In genomic region chr7:150316987-150317386, GRCh38 we compare ENCODE assay signal across 4 cellular contexts. TPM values are rescaled to one million over a fixed set of nuclear protein-coding genes. Genes with fewer than 3 reads are reported as not detected.
"Had no signal": no experiment of that assay in that cellular context is flagged by ENCODE, and none has a peak within 500 bp of the region (broad histone marks: within the 10 kb centered on the region; RNA-seq: fewer than 3 reads in every experiment).

No MANE protein-coding gene starts in this region.

RNA-seq across cellular contexts. Expression of gene LRRC61, which starts 6.2 kb away (rescaled TPM):
- total RNA-seq: osteocyte had no signal

RNA-seq across cellular contexts. Expression of gene ACTR3C, which starts 6.4 kb away (rescaled TPM):
- total RNA-seq: osteocyte had no signal

RNA-seq across cellular contexts. Expression of gene RARRES2, which starts 24.4 kb away (rescaled TPM):
- total RNA-seq: natural killer cell treated with Interleukin-12 subunit alpha and Interleukin-12 subunit beta and Interleukin-15 and Interleukin-18, amount 100 ng/mL, for 72 hours; osteocyte; pulmonary artery endothelial cell had no signal
- polyA plus RNA-seq: naive thymus-derived CD8-positive, alpha-beta T cell had no signal
